ENCODE assay signal across 11 cellular contexts in genomic region chr7:55504093-55504859, GRCh38.
DNase-seq lines count a peak whose midpoint lies in the region; ATAC-seq and TF ChIP-seq lines count a peak whose summit lies in the region.
"Had no signal": no experiment of that assay in that cellular context is flagged by ENCODE, and none has a peak within 500 bp of the region (broad histone marks: within the 10 kb centered on the region; RNA-seq: fewer than 3 reads in every experiment).

No MANE protein-coding gene starts in this region.

- no peak for ATAC-seq in CD4-positive, alpha-beta T cell (ENCODE audit: poor library complexity)
- ATAC-seq in SK-N-SH treated with all-trans-retinoic acid at 6 μM for 48 hours (peak; percentile 16; the same call in 2 of the 3 replicates), left lung (peak; percentile 33), GM19463 (IDR thresholded peaks at IDR 0.05; ENCODE audit: unreplicated experiment) (no peak)

- TF ChIP-seq CTCF in CD4-positive, alpha-beta T cell (IDR thresholded peaks at IDR 0.05), result no peak
- no peak for TF ChIP-seq CTCF in HFFc6 (IDR thresholded peaks at IDR 0.05)
- no peak for TF ChIP-seq CTCF in left lung (IDR thresholded peaks at IDR 0.05)

- no peaks in the 10 kb centered on the region for H3K27me3 Mint-ChIP-seq in CD4-positive, alpha-beta T cell
- H3K27me3 Mint-ChIP-seq in HFFc6 (ENCODE audit: insufficient read depth), result no peaks in the 10 kb centered on the region

- no peaks in the 10 kb centered on the region for H3K27me3 ChIP-seq in CD4-positive, alpha-beta T cell (ENCODE audit: control insufficient read depth, insufficient read depth, low read length)
- no peaks in the 10 kb centered on the region for H3K27me3 ChIP-seq in left lung
- H3K27me3 ChIP-seq: colonic mucosa, suprapubic skin had no signal

- H3K36me3 Mint-ChIP-seq in CD4-positive, alpha-beta T cell (ENCODE audit: low read depth), result peaks cover 52% of the 10 kb centered on the region
- H3K36me3 Mint-ChIP-seq in HFFc6 (ENCODE audit: low read depth), result peaks cover 18% of the 10 kb centered on the region

- peaks cover 0 to 14% of the 10 kb centered on the region in 2 donors for H3K4me1 ChIP-seq in left lung
- H3K4me1 ChIP-seq: colonic mucosa, suprapubic skin had no signal

- CTCF ChIA-PET in CD4-positive, alpha-beta T cell (lab: Charles Lee), result interaction anchor here (0.6 kb wide), 1 partner anchor 139 kb away, joined by 3 read pairs; no protein-coding TSS in a partner anchor

- H3K9me3 Mint-ChIP-seq in CD4-positive, alpha-beta T cell, result no peaks in the 10 kb centered on the region
- H3K9me3 Mint-ChIP-seq in HFFc6, result no peaks in the 10 kb centered on the region

- H3K9me3 ChIP-seq in CD4-positive, alpha-beta T cell (ENCODE audit: control insufficient read depth, low read length), result no peaks in the 10 kb centered on the region
- H3K9me3 ChIP-seq in left lung, result no peaks in the 10 kb centered on the region
- H3K9me3 ChIP-seq: colonic mucosa, suprapubic skin had no signal

- H3K27ac ChIP-seq in CD4-positive, alpha-beta T cell (ENCODE audit: low read depth, low read length), result no peak overlapping the region
- no peak overlapping the region for H3K27ac ChIP-seq in left lung
- H3K27ac ChIP-seq: colonic mucosa, suprapubic skin had no signal

- H3K4me3 Mint-ChIP-seq in CD4-positive, alpha-beta T cell, result no peak overlapping the region
- 0 out of 2 replicates have a peak overlapping the region, but pooled peaks have one; percentile 16 for H3K4me3 Mint-ChIP-seq in HFFc6

- no peak overlapping the region for H3K4me3 ChIP-seq in left lung
- H3K4me3 ChIP-seq: colonic mucosa, suprapubic skin had no signal

- POLR2A ChIA-PET in CD4-positive, alpha-beta T cell (lab: Charles Lee), result interaction anchor here (0.7 kb wide), 1 partner anchor 35 kb away, joined by 3 read pairs; no protein-coding TSS in a partner anchor

- DNase-seq in CD4-positive, alpha-beta T cell, result no peak
- DNase-seq in HFFc6, result peak; percentile 24
- no peak for DNase-seq in left lung
- no peak for DNase-seq in activated CD8-positive, alpha-beta memory T cell treated with anti-CD3 and anti-CD28 coated beads, Interleukin-2, amount 50 U/mL, for 4 hours
- DNase-seq in mucosa of gallbladder (ENCODE audit: low spot score), result no peak
- no peak for DNase-seq in stimulated activated CD4-positive, alpha-beta T cell treated with anti-CD3 and anti-CD28 coated beads, Interleukin-4, amount 100 ng/mL, for 1 hour
- DNase-seq: colonic mucosa, NCI-H446 had no signal

- H3K36me3 ChIP-seq in left lung, result peaks cover 0 to 5% of the 10 kb centered on the region in 2 donors
- H3K36me3 ChIP-seq: colonic mucosa, suprapubic skin had no signal

- H3K27ac Mint-ChIP-seq in CD4-positive, alpha-beta T cell, result peak overlapping the region; percentile 70
- H3K27ac Mint-ChIP-seq in HFFc6, result peak overlapping the region; percentile 66

- H3K4me1 Mint-ChIP-seq in CD4-positive, alpha-beta T cell (ENCODE audit: low read depth), result peaks cover 76% of the 10 kb centered on the region
- H3K4me1 Mint-ChIP-seq in HFFc6 (ENCODE audit: low read depth), result peaks cover 45% of the 10 kb centered on the region

- intact Hi-C loops in CD4-positive, alpha-beta T cell (cut with DNase I, micrococcal nuclease), result loop anchor here in 1 of 2 experiments (10.0 kb wide), 1 partner anchor 69 kb away; no protein-coding TSS in a partner anchor
- intact Hi-C loops in left lung (cut with DNase I), result no loop called here

TF ChIP-seq in SK-N-SH treated with all-trans-retinoic acid at 6 μM for 48 hours, 23 proteins besides CTCF, POLR2A, EP300 and RAD21 (continues in another document):
- TF ChIP-seq SNAI2 (CRISPR knock-in tag; IDR thresholded peaks at IDR 0.05) (no peak), ZFP3 (CRISPR knock-in tag; IDR thresholded peaks at IDR 0.05) (no peak), OSR1 (CRISPR knock-in tag; IDR thresholded peaks at IDR 0.05) (no peak), ISL1 (CRISPR knock-in tag; IDR thresholded peaks at IDR 0.05) (no peak), ZNF8 (CRISPR knock-in tag; IDR thresholded peaks at IDR 0.05) (no peak), CREB5 (CRISPR knock-in tag; IDR thresholded peaks at IDR 0.05; ENCODE audit: low read depth) (no peak), ZFP30 (CRISPR knock-in tag; IDR thresholded peaks at IDR 0.05) (no peak), POU6F1 (CRISPR knock-in tag; IDR thresholded peaks at IDR 0.05; ENCODE audit: borderline replicate concordance, low read depth) (no peak), TSHZ2 (CRISPR knock-in tag; IDR thresholded peaks at IDR 0.05) (no peak), ZNF70 (CRISPR knock-in tag; IDR thresholded peaks at IDR 0.05) (no peak), ZNF565 (CRISPR knock-in tag; conservative IDR thresholded peaks at IDR 0.05; ENCODE audit: low read depth) (no peak), PATZ1 (CRISPR knock-in tag; IDR thresholded peaks at IDR 0.05; ENCODE audit: borderline replicate concordance) (no peak), CSDC2 (CRISPR knock-in tag; IDR thresholded peaks at IDR 0.05) (no peak), ARNTL (CRISPR knock-in tag; IDR thresholded peaks at IDR 0.05; ENCODE audit: borderline replicate concordance, low read depth) (no peak), TCF4 (CRISPR knock-in tag; IDR thresholded peaks at IDR 0.05; ENCODE audit: borderline replicate concordance) (no peak)

Comparison
In these comparisons a context has a peak if more than half of its experiments do, and no peak if none do; other contexts are left out.
1. ATAC-seq: peak in SK-N-SH treated with all-trans-retinoic acid at 6 μM for 48 hours (single experiment) and left lung (single experiment); none in CD4-positive, alpha-beta T cell (single experiment) and GM19463 (single experiment).